Comparison of ENCODE assay signal across 14 cellular contexts in genomic region chr9:19440823-19441580, GRCh38. TPM values are rescaled to one million over a fixed set of nuclear protein-coding genes. Genes with fewer than 3 reads are reported as not detected.
DNase-seq lines count a peak whose midpoint lies in the region; ATAC-seq, FAIRE-seq and TF ChIP-seq lines count a peak whose summit lies in the region.
"Had no signal": no experiment of that assay in that cellular context is flagged by ENCODE, and none has a peak within 500 bp of the region (broad histone marks: within the 10 kb centered on the region; RNA-seq: fewer than 3 reads in every experiment).

No MANE protein-coding gene starts in this region.

- no peak for DNase-seq in activated CD4-positive, alpha-beta T cell treated with anti-CD3 and anti-CD28 coated beads for 36 hours
- DNase-seq in activated CD4-positive, alpha-beta T cell treated with anti-CD3 and anti-CD28 coated beads for 48 hours, result no peak
- no peak for DNase-seq in central memory CD8-positive, alpha-beta T cell (ENCODE audit: low spot score in 2 of 2)
- DNase-seq in spleen (no peak), mammary epithelial cell (no peak), smooth muscle cell (lab: John Stamatoyannopoulos, UW; ENCODE audit: unreplicated experiment) (no peak), GM12892 (ENCODE audit: insufficient read length) (no peak)
- DNase-seq: hypothalamus; natural killer cell; NCI-H1694; stimulated activated CD4-positive, alpha-beta T cell treated with anti-CD3 and anti-CD28 coated beads, Interleukin-2, amount 100 ng/mL, for 24 hours; transverse colon had no signal

- no peak for FAIRE-seq in GM12892 (lab: Jason Lieb, UNC)
- FAIRE-seq: colon had no signal

- POLR2A ChIA-PET in activated CD4-positive, alpha-beta T cell treated with anti-CD3 and anti-CD28 coated beads for 36 hours (lab: Charles Lee), result no interaction called here

- dilution Hi-C loops in mammary epithelial cell (cut with HindIII; ENCODE audit: low sequenced_read_pairs), result no loop called here

- H3K27ac Mint-ChIP-seq in activated CD4-positive, alpha-beta T cell treated with anti-CD3 and anti-CD28 coated beads for 36 hours, result peak overlapping the region; percentile 78
- peak overlapping the region; percentile 87 for H3K27ac Mint-ChIP-seq in central memory CD8-positive, alpha-beta T cell (ENCODE audit: low read depth)

- peak overlapping the region; percentile 3 to 75 (median 63) for H3K27ac ChIP-seq in spleen
- H3K27ac ChIP-seq in mammary epithelial cell (ENCODE audit: insufficient read depth, low read depth, low read length), result no peak overlapping the region
- H3K27ac ChIP-seq in smooth muscle cell (ENCODE audit: low read depth), result no peak overlapping the region
- H3K27ac ChIP-seq: transverse colon had no signal

- ATAC-seq in activated CD4-positive, alpha-beta T cell treated with anti-CD3 and anti-CD28 coated beads for 36 hours, result peak; percentile 16
- peak; percentile 10 for ATAC-seq in HG03135 (IDR thresholded peaks at IDR 0.05; ENCODE audit: unreplicated experiment)
- no peak for ATAC-seq in central memory CD8-positive, alpha-beta T cell (replicated peaks; ENCODE audit: extremely low read depth, poor library complexity, severe bottlenecking)

- no peaks in the 10 kb centered on the region for H3K27me3 ChIP-seq in spleen (replicated peaks in 1 of 7)
- H3K27me3 ChIP-seq in mammary epithelial cell (ENCODE audit: insufficient read depth, low read length), result no peaks in the 10 kb centered on the region
- H3K27me3 ChIP-seq in smooth muscle cell (ENCODE audit: low read depth), result no peaks in the 10 kb centered on the region
- H3K27me3 ChIP-seq: transverse colon had no signal

- intact Hi-C loops in activated CD4-positive, alpha-beta T cell treated with anti-CD3 and anti-CD28 coated beads for 36 hours (cut with DNase I, micrococcal nuclease), result loop anchor here in 1 of 2 experiments (5.0 kb wide), 1 partner anchor 59 kb away; the partner anchor contains the start of gene RPS6
- intact Hi-C loops in spleen (cut with DNase I; ENCODE audit: low total_unique reads), result no loop called here
- intact Hi-C loops in mammary epithelial cell (cut with micrococcal nuclease), result no loop called here

- no peaks in the 10 kb centered on the region for H3K27me3 Mint-ChIP-seq in activated CD4-positive, alpha-beta T cell treated with anti-CD3 and anti-CD28 coated beads for 36 hours
- H3K27me3 Mint-ChIP-seq in central memory CD8-positive, alpha-beta T cell, result no peaks in the 10 kb centered on the region

- CTCF ChIA-PET in activated CD4-positive, alpha-beta T cell treated with anti-CD3 and anti-CD28 coated beads for 36 hours (lab: Charles Lee), result interaction anchor here (0.6 to 1.8 kb wide), 5 partner anchors 16 to 406 kb away, joined by 3 to 7 read pairs (median 4); no protein-coding TSS in a partner anchor
- CTCF ChIA-PET in mammary epithelial cell (lab: Charles Lee; ENCODE audit: low non-redundant PET), result no interaction called here

- no TSS peak for BruUV-seq in mammary epithelial cell (replicated peaks; lab: Mats Ljungman, UMichigan)

- H3K4me3 ChIP-seq in spleen (peak overlapping the region in 3 of 8 donors; percentile 12 to 50 (median 28)), mammary epithelial cell (replicated peaks in 1 of 3; ENCODE audit: insufficient read depth in 1 of 3, low read depth in 2 of 3, low read length in 3 of 3) (no peak overlapping the region), smooth muscle cell (no peak overlapping the region)
- H3K4me3 ChIP-seq: transverse colon had no signal

- H3K79me2 ChIP-seq in mammary epithelial cell (ENCODE audit: insufficient read depth, low read length) (no peaks in the 10 kb centered on the region), smooth muscle cell (ENCODE audit: low read depth) (no peaks in the 10 kb centered on the region)

- H3K4me1 ChIP-seq in spleen (peaks cover 4 to 21% (median 14%) of the 10 kb centered on the region in 6 donors), mammary epithelial cell (ENCODE audit: insufficient read depth, low read length) (no peaks in the 10 kb centered on the region), smooth muscle cell (ENCODE audit: low read depth) (peaks cover 10% of the 10 kb centered on the region)

- H3K36me3 ChIP-seq in spleen (peaks cover 0 to 28% (median 3%) of the 10 kb centered on the region in 6 donors), mammary epithelial cell (ENCODE audit: insufficient read depth, low read length) (peaks cover 4% of the 10 kb centered on the region), smooth muscle cell (ENCODE audit: low read depth) (no peaks in the 10 kb centered on the region)
- H3K36me3 ChIP-seq: transverse colon had no signal

- in situ Hi-C loops in mammary epithelial cell (cut with MboI; ENCODE audit: low sequenced_read_pairs in 2 of 2), result no loop called here

- H3F3A ChIP-seq in smooth muscle cell (ENCODE audit: low read depth), result no peaks in the 10 kb centered on the region

- H3K9me3 ChIP-seq in spleen (no peaks in the 10 kb centered on the region), mammary epithelial cell (replicated peaks; ENCODE audit: insufficient read depth, low read length) (no peaks in the 10 kb centered on the region), smooth muscle cell (replicated peaks; ENCODE audit: low read depth) (no peaks in the 10 kb centered on the region)
- H3K9me3 ChIP-seq: transverse colon had no signal

- WGBS in spleen, 5 donors, result 86 to 95% (median 90%) methylated on average over 5 of the region's 5 CpGs
- WGBS in mammary epithelial cell (ENCODE audit: low coverage, missing lambda C conversion rate), result 92% methylated on average over 2 of the region's 5 CpGs
- WGBS in smooth muscle cell (ENCODE audit: low lambda C conversion rate), result 69% methylated on average over 5 of the region's 5 CpGs

- no peak overlapping the region for H3K9ac ChIP-seq in mammary epithelial cell (ENCODE audit: insufficient read depth, low read length)
- no peak overlapping the region for H3K9ac ChIP-seq in smooth muscle cell (ENCODE audit: low read depth)

- H3K36me3 Mint-ChIP-seq in activated CD4-positive, alpha-beta T cell treated with anti-CD3 and anti-CD28 coated beads for 36 hours (ENCODE audit: low read depth), result peaks cover 4% of the 10 kb centered on the region
- no peaks in the 10 kb centered on the region for H3K36me3 Mint-ChIP-seq in central memory CD8-positive, alpha-beta T cell (ENCODE audit: insufficient read depth)
- H3K36me3 Mint-ChIP-seq: natural killer cell had no signal

- H4K20me1 ChIP-seq in mammary epithelial cell (ENCODE audit: insufficient read depth, low read length), result no peaks in the 10 kb centered on the region
- H4K20me1 ChIP-seq in smooth muscle cell (ENCODE audit: low read depth), result no peaks in the 10 kb centered on the region

- no peak overlapping the region for H2AFZ ChIP-seq in mammary epithelial cell (ENCODE audit: low read depth, low read length)
- no peak overlapping the region for H2AFZ ChIP-seq in smooth muscle cell (ENCODE audit: low read depth)

- no peak overlapping the region for H3K4me3 Mint-ChIP-seq in activated CD4-positive, alpha-beta T cell treated with anti-CD3 and anti-CD28 coated beads for 36 hours
- peak overlapping the region; percentile 65 for H3K4me3 Mint-ChIP-seq in central memory CD8-positive, alpha-beta T cell

- H3K4me1 Mint-ChIP-seq in activated CD4-positive, alpha-beta T cell treated with anti-CD3 and anti-CD28 coated beads for 36 hours, result peaks cover 14% of the 10 kb centered on the region
- H3K4me1 Mint-ChIP-seq in central memory CD8-positive, alpha-beta T cell, result peaks cover 7% of the 10 kb centered on the region

- TF ChIP-seq CTCF in spleen (IDR thresholded peaks at IDR 0.05 in 8 of 11, conservative IDR thresholded peaks at IDR 0.05 in 3 of 11) (no peak), mammary epithelial cell (conservative IDR thresholded peaks at IDR 0.05 in 1 of 2, IDR thresholded peaks at IDR 0.05 in 1 of 2; ENCODE audit: extremely low read depth in 1 of 2, insufficient read depth in 1 of 2, low read depth in 1 of 2, low read length in 2 of 2) (no peak), smooth muscle cell (IDR thresholded peaks at IDR 0.05; ENCODE audit: borderline replicate concordance, insufficient read depth, poor library complexity, severe bottlenecking) (no peak)

- H3K4me2 ChIP-seq in mammary epithelial cell (ENCODE audit: insufficient read depth, low read depth, low read length), result no peak overlapping the region
- no peak overlapping the region for H3K4me2 ChIP-seq in smooth muscle cell

- no peaks in the 10 kb centered on the region for H3K9me3 Mint-ChIP-seq in activated CD4-positive, alpha-beta T cell treated with anti-CD3 and anti-CD28 coated beads for 36 hours (ENCODE audit: low read depth)
- H3K9me3 Mint-ChIP-seq in central memory CD8-positive, alpha-beta T cell, result no peaks in the 10 kb centered on the region
- H3K9me3 Mint-ChIP-seq: natural killer cell had no signal

- TF ChIP-seq POLR2A in spleen (IDR thresholded peaks at IDR 0.05) (no peak), GM12892 (IDR thresholded peaks at IDR 0.05; ENCODE audit: low read depth, low read length) (no peak)

RNA-seq across cellular contexts. Expression of gene ACER2, which starts 32.2 kb away (rescaled TPM):
- 1 to 10 TPM; 1.5 to 1.6 TPM for total RNA-seq in activated CD4-positive, alpha-beta T cell treated with anti-CD3 and anti-CD28 coated beads for 36 hours
- total RNA-seq in spleen (1 to 10 TPM; 2.7 to 7.2 (median 4.4) TPM), mammary epithelial cell (10 to 100 TPM in 1 of 2 donors, 1 to 10 TPM in 1; 9.1 to 38.3 TPM), smooth muscle cell (3.0 and 4.2 TPM in 2 replicates)
- polyA plus RNA-seq in spleen (under 1 TPM; 0.09 to 0.45 (median 0.15) TPM), mammary epithelial cell (11.8 TPM), smooth muscle cell (0.49 and 1.1 TPM in 2 replicates)
- polyA minus RNA-seq in mammary epithelial cell, result 34.2 TPM
- 3.1 TPM for polyA plus RNA-seq in GM12892 (2012; ENCODE audit: missing spikeins)

Comparison
In these comparisons a context has a peak if more than half of its experiments do, and no peak if none do; other contexts are left out.
1. H3K27ac ChIP-seq: peak in spleen (8 of 8); none in mammary epithelial cell (single experiment) and smooth muscle cell (single experiment).